ENCODE assay signal across 4 cellular contexts in the genomic region with DNA sequence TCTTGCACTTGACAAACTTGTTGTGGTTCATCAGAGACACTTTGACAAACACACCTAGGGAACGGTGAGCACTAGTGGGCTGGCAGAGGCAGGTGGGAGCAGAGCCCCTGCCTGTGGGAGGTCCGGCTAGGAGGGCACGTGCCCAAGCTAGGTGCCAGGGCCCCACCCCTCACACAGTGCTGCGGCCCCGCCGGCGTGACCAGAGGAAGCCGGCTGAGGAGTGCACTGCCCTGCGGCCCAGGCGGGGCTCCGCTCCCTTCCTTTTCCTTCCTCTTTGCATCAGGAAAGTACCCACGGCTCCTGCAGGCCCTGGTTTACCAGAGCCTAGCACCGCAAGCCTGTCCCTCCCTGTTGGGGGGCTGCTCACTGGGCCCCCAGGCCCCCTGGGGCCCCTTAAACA. TPM values are rescaled to one million over a fixed set of nuclear protein-coding genes. Genes with fewer than 3 reads are reported as not detected.
"Had no signal": no experiment of that assay in that cellular context is flagged by ENCODE, and none has a peak within 500 bp of the region (broad histone marks: within the 10 kb centered on the region; RNA-seq: fewer than 3 reads in every experiment).

No MANE protein-coding gene starts in this region.

RNA-seq across cellular contexts. Expression of a gene that starts 7.2 kb away (rescaled TPM):
- total RNA-seq: H7, HepG2, HT1080 had no signal
- polyA plus RNA-seq: HepG2, IgD-negative memory B cell had no signal
